Comparison of ENCODE assay signal across 7 cellular contexts in genomic region chr3:120561251-120562045, GRCh38. TPM values are rescaled to one million over a fixed set of nuclear protein-coding genes. Genes with fewer than 3 reads are reported as not detected.
DNase-seq lines count a peak whose midpoint lies in the region; ATAC-seq, FAIRE-seq and TF ChIP-seq lines count a peak whose summit lies in the region.

No MANE protein-coding gene starts in this region.

- H3K36me3 ChIP-seq in keratinocyte (ENCODE audit: control insufficient read depth in 2 of 2, extremely low read depth in 1 of 2, insufficient read depth in 2 of 2, low read length in 2 of 2): no peaks in the 10 kb centered on the region

- H3K4me3 ChIP-seq in keratinocyte (ENCODE audit: control insufficient read depth in 2 of 3, extremely low read depth in 1 of 3, insufficient read depth in 2 of 3, low read depth in 1 of 3, low read length in 3 of 3): no peak overlapping the region

- intact Hi-C loops in MCF 10A (cut with micrococcal nuclease): loop anchor here (1.0 kb wide), 2 partner anchors 234 to 591 kb away; no protein-coding TSS in a partner anchor

- H3K9me3 ChIP-seq in keratinocyte (ENCODE audit: control insufficient read depth, low read depth, low read length): no peaks in the 10 kb centered on the region

- peaks cover 22% of the 10 kb centered on the region for H3K4me1 Mint-ChIP-seq in MCF 10A (ENCODE audit: insufficient read depth, unreplicated experiment)

- H3K4me1 ChIP-seq in keratinocyte (ENCODE audit: control insufficient read depth, extremely low read depth, insufficient read depth, low read length): peaks cover 12% of the 10 kb centered on the region

- FAIRE-seq in keratinocyte (lab: Jason Lieb, UNC): peak; percentile 26

- no peak overlapping the region for H3K9ac ChIP-seq in keratinocyte (ENCODE audit: control insufficient read depth, extremely low read depth, insufficient read depth, low read length)

- H3K27ac ChIP-seq in VCaP (peak overlapping the region; percentile 90), keratinocyte (ENCODE audit: control insufficient read depth, insufficient read depth, low read length) (no peak overlapping the region)

- no peaks in the 10 kb centered on the region for H3K27me3 Mint-ChIP-seq in MCF 10A (ENCODE audit: insufficient read depth, unreplicated experiment)

- H3K27me3 ChIP-seq in keratinocyte (ENCODE audit: control insufficient read depth, extremely low read depth, insufficient read depth, low read length): no peaks in the 10 kb centered on the region

- no peak overlapping the region for H3K27ac Mint-ChIP-seq in MCF 10A (ENCODE audit: low read depth, unreplicated experiment)

- H3K9me3 Mint-ChIP-seq in MCF 10A (ENCODE audit: unreplicated experiment): no peaks in the 10 kb centered on the region

- no peak overlapping the region for H3K4me3 Mint-ChIP-seq in MCF 10A (ENCODE audit: unreplicated experiment)

- ATAC-seq in GM18499 (IDR thresholded peaks at IDR 0.05; ENCODE audit: insufficient read depth, unreplicated experiment) (peak; percentile 34), HG02938 (IDR thresholded peaks at IDR 0.05; ENCODE audit: unreplicated experiment) (peak; percentile 38)

- dilution Hi-C loops in keratinocyte (cut with MboI; ENCODE audit: extremely low pct_ligation_motif_present, low sequenced_read_pairs): no loop called here

- H3K36me3 Mint-ChIP-seq in MCF 10A (ENCODE audit: insufficient read depth, unreplicated experiment): no peaks in the 10 kb centered on the region

- H4K20me1 ChIP-seq in keratinocyte (ENCODE audit: control insufficient read depth, extremely low read depth, insufficient read depth, low read length): no peaks in the 10 kb centered on the region

- CTCF ChIA-PET in MCF 10A (lab: Yijun Ruan, JAX): interaction anchor here (0.6 to 15.6 kb wide), 50 partner anchors 8 to 968 kb away, joined by 3 to 429 read pairs (median 4); partner anchors contain the start of genes NDUFB4 and RABL3

- no TSS peak for BruUV-seq in MCF 10A (replicated peaks; lab: Mats Ljungman, UMichigan)

- peak; percentile 87 for TF ChIP-seq CTCF in VCaP (conservative IDR thresholded peaks at IDR 0.05)
- TF ChIP-seq CTCF in MCF 10A (IDR thresholded peaks at IDR 0.05; ENCODE audit: unreplicated experiment): peak; percentile 75
- TF ChIP-seq CTCF in keratinocyte (optimal IDR thresholded peaks at IDR 0.05 in 1 of 3, IDR thresholded peaks at IDR 0.05 in 1 of 3, conservative IDR thresholded peaks at IDR 0.05 in 1 of 3; ENCODE audit: extremely low read depth in 1 of 3, insufficient read depth in 2 of 3, low read length in 3 of 3): peak; percentile 78 to 90 (median 78)

- no peaks in the 10 kb centered on the region for H3K79me2 ChIP-seq in keratinocyte (ENCODE audit: control insufficient read depth, insufficient read depth, low read length)

- DNase-seq in NCI-H2107 (lab: John Stamatoyannopoulos, UW): peak; percentile 50
- DNase-seq in MCF 10A (ENCODE audit: unreplicated experiment): peak; percentile 68
- DNase-seq in keratinocyte (ENCODE audit: low read depth, low spot score): no peak
- DNase-seq in stimulated activated CD4-positive, alpha-beta T cell treated with anti-CD3 and anti-CD28 coated beads, Interleukin-2, amount 100 ng/mL, for 4 hours (ENCODE audit: low read depth): peak; percentile 51

- no peak overlapping the region for H3K4me2 ChIP-seq in keratinocyte (ENCODE audit: control insufficient read depth, extremely low read depth, insufficient read depth, low read depth, low read length)

- H2AFZ ChIP-seq in keratinocyte (ENCODE audit: control insufficient read depth, low read length): no peak overlapping the region

- no peaks in the 10 kb centered on the region for H3K9me1 ChIP-seq in keratinocyte (ENCODE audit: control insufficient read depth, extremely low read depth, insufficient read depth, low read length)

- POLR2A ChIA-PET in MCF 10A (lab: Yijun Ruan, JAX): interaction anchor here (0.8 kb wide), 1 partner anchor 183 kb away, joined by 3 read pairs; no protein-coding TSS in a partner anchor

RNA-seq across cellular contexts. Expression of gene NDUFB4, which starts 34.7 kb away (rescaled TPM):
- 96.1 and 113 TPM in 2 replicates for total RNA-seq in MCF 10A (2022)
- polyA plus RNA-seq in keratinocyte: 130 to 215 TPM (median 143 TPM) in 3 replicates
- polyA plus RNA-seq in keratinocyte (2011; ENCODE audit: low read depth): 17.6 TPM
- polyA plus RNA-seq in keratinocyte (2011; cell fraction: cytosol; rRNA removed): 231 and 237 TPM in 2 replicates
- polyA plus RNA-seq in keratinocyte (2011; cell fraction: nucleus; rRNA removed): 104 and 117 TPM in 2 replicates
- 122 and 192 TPM in 2 replicates for polyA plus RNA-seq in keratinocyte (2012; ENCODE audit: low replicate concordance)
- 66.0 to 123 TPM (median 91.5 TPM) in 3 replicates for polyA minus RNA-seq in keratinocyte
- 138 TPM for polyA minus RNA-seq in keratinocyte (2011; cell fraction: cytosol; rRNA and poly(A)+ RNA removed)
- polyA minus RNA-seq in keratinocyte (2011; cell fraction: nucleus; rRNA and poly(A)+ RNA removed): 22.6 and 25.9 TPM in 2 replicates
